27 cellular contexts compared by ENCODE assay signal in the genomic region with DNA sequence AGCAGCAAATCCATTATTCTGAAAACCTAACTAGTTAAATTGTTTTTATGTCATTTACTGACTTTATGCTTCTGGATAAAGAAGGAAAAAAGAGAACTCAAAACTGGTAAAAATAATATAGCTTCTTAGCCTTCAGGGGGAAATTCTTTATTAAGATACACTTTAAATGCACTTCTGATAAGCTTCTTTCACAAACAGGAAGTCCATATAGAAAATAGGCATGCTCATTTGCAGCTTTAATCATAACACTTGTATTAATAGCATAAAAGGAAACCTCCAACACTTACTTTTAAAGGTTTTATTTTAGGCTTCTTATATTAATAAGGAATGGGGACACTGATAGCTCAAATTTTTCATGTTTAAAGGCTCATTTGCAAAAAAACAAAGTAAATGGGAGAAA.
"Had no signal": no experiment of that assay in that cellular context is flagged by ENCODE, and none has a peak within 500 bp of the region (broad histone marks: within the 10 kb centered on the region; RNA-seq: fewer than 3 reads in every experiment).

No MANE protein-coding gene starts in this region.

- H3K9me3 ChIP-seq: testis, thyroid gland, uterus had no signal

- H3K4me3 Mint-ChIP-seq: stimulated activated effector memory CD8-positive, alpha-beta T cell treated with anti-CD3 and anti-CD28 coated beads, Interleukin-12 subunit alpha, Interleukin-12 subunit beta, amount 100 ng/mL, for 72 hours; stimulated activated memory B cell treated with anti-CD40 and anti-IgM and Interleukin-4, amounts not matched to agents 10 μg/mL and 1 μg/mL and 100 μg/mL, for 72 hours; stimulated activated naive B cell treated with anti-CD40 and anti-IgM and Interleukin-4, amounts not matched to agents 10 μg/mL and 1 μg/mL and 100 μg/mL, for 72 hours; stimulated activated naive CD8-positive, alpha-beta T cell treated with anti-CD3 and anti-CD28 coated beads, Interleukin-15, amount 100 ng/mL, for 72 hours; stimulated activated naive CD8-positive, alpha-beta T cell treated with anti-CD3 and anti-CD28 coated beads, Interleukin-15, Interleukin-2, amounts not matched to agents 100 ng/mL and 50 ng/mL, for 24 hours; type B pancreatic cell had no signal

- ATAC-seq: stimulated activated effector memory CD8-positive, alpha-beta T cell treated with anti-CD3 and anti-CD28 coated beads, Interleukin-12 subunit alpha, Interleukin-12 subunit beta, amount 100 ng/mL, for 72 hours; stimulated activated memory B cell treated with anti-CD40 and anti-IgM and Interleukin-4, amounts not matched to agents 10 μg/mL and 1 μg/mL and 100 μg/mL, for 72 hours; stimulated activated naive B cell treated with anti-CD40 and anti-IgM and Interleukin-4, amounts not matched to agents 10 μg/mL and 1 μg/mL and 100 μg/mL, for 72 hours; stimulated activated naive CD8-positive, alpha-beta T cell treated with anti-CD3 and anti-CD28 coated beads, Interleukin-15, amount 100 ng/mL, for 72 hours; stimulated activated naive CD8-positive, alpha-beta T cell treated with anti-CD3 and anti-CD28 coated beads, Interleukin-15, Interleukin-2, amounts not matched to agents 100 U/mL and 50 U/mL, for 24 hours; upper lobe of right lung had no signal

- H3K36me3 ChIP-seq: suprapubic skin, thoracic aorta, thyroid gland, tibial artery, tibial nerve, transverse colon, upper lobe of left lung, upper lobe of right lung, uterus, vagina had no signal

- H3K27me3 Mint-ChIP-seq: stimulated activated memory B cell treated with anti-CD40 and anti-IgM and Interleukin-4, amounts not matched to agents 10 μg/mL and 1 μg/mL and 100 μg/mL, for 72 hours; stimulated activated naive CD8-positive, alpha-beta T cell treated with anti-CD3 and anti-CD28 coated beads, Interleukin-15, amount 100 ng/mL, for 72 hours; type B pancreatic cell had no signal

- DNase-seq: stimulated activated CD4-positive, alpha-beta T cell treated with anti-CD3 and anti-CD28 coated beads, Interleukin-2, amount 100 ng/mL, for 48 hours; stimulated activated CD4-positive, alpha-beta T cell treated with anti-CD3 and anti-CD28 coated beads, Interleukin-4, amount 100 ng/mL, for 1 hour; stimulated activated CD4-positive, alpha-beta T cell treated with anti-CD3 and anti-CD28 coated beads, Interleukin-4, amount 100 ng/mL, for 24 hours; stimulated activated CD4-positive, alpha-beta T cell treated with anti-CD3 and anti-CD28 coated beads, Interleukin-4, amount 100 ng/mL, for 4 hours; stimulated activated CD8-positive, alpha-beta memory T cell treated with anti-CD3 and anti-CD28 coated beads, Interleukin-4, amount 100 ng/mL, for 48 hours; stimulated activated naive B cell treated with anti-CD40 and anti-IgM and Interleukin-4, amounts not matched to agents 10 μg/mL and 1 μg/mL and 100 μg/mL, for 72 hours; stimulated activated naive CD4-positive, alpha-beta T cell; stimulated activated naive CD4-positive, alpha-beta T cell treated with Interleukin-2 at 50 U/mL for 16 hours; stimulated activated naive CD8-positive, alpha-beta T cell treated with anti-CD3 and anti-CD28 coated beads, Interleukin-15, amount 100 ng/mL, for 72 hours; stimulated activated naive CD8-positive, alpha-beta T cell treated with anti-CD3 and anti-CD28 coated beads, Interleukin-15, Interleukin-2, amounts not matched to agents 100 U/mL and 50 U/mL, for 24 hours; substantia nigra; testis; thyroid gland; tibial artery; transverse colon; trophoblast cell; upper lobe of left lung; upper lobe of right lung; uterus had no signal

- H3K27ac Mint-ChIP-seq: stimulated activated effector memory CD8-positive, alpha-beta T cell treated with anti-CD3 and anti-CD28 coated beads, Interleukin-12 subunit alpha, Interleukin-12 subunit beta, amount 100 ng/mL, for 72 hours; stimulated activated memory B cell treated with anti-CD40 and anti-IgM and Interleukin-4, amounts not matched to agents 10 μg/mL and 1 μg/mL and 100 μg/mL, for 72 hours; stimulated activated naive B cell treated with anti-CD40 and anti-IgM and Interleukin-4, amounts not matched to agents 10 μg/mL and 1 μg/mL and 100 μg/mL, for 72 hours; stimulated activated naive CD8-positive, alpha-beta T cell treated with anti-CD3 and anti-CD28 coated beads, Interleukin-15, amount 100 ng/mL, for 72 hours; stimulated activated naive CD8-positive, alpha-beta T cell treated with anti-CD3 and anti-CD28 coated beads, Interleukin-15, Interleukin-2, amounts not matched to agents 100 ng/mL and 50 ng/mL, for 24 hours; type B pancreatic cell had no signal

- H3K27ac ChIP-seq: suprapubic skin, testis, thoracic aorta, thyroid gland, tibial artery, tibial nerve, transverse colon, upper lobe of left lung, upper lobe of right lung, uterus, vagina had no signal

- H3K4me1 Mint-ChIP-seq: stimulated activated effector memory CD8-positive, alpha-beta T cell treated with anti-CD3 and anti-CD28 coated beads, Interleukin-12 subunit alpha, Interleukin-12 subunit beta, amount 100 ng/mL, for 72 hours; stimulated activated memory B cell treated with anti-CD40 and anti-IgM and Interleukin-4, amounts not matched to agents 10 μg/mL and 1 μg/mL and 100 μg/mL, for 72 hours; stimulated activated naive B cell treated with anti-CD40 and anti-IgM and Interleukin-4, amounts not matched to agents 10 μg/mL and 1 μg/mL and 100 μg/mL, for 72 hours; stimulated activated naive CD8-positive, alpha-beta T cell treated with anti-CD3 and anti-CD28 coated beads, Interleukin-15, amount 100 ng/mL, for 72 hours had no signal

- H3K4me3 ChIP-seq: suprapubic skin, testis, thoracic aorta, thyroid gland, tibial artery, tibial nerve, transverse colon, upper lobe of left lung, upper lobe of right lung, uterus, vagina had no signal

- H3K27me3 ChIP-seq: suprapubic skin, testis, thyroid gland, tibial artery, tibial nerve, transverse colon, upper lobe of left lung, upper lobe of right lung, uterus, vagina had no signal

- H3K36me3 Mint-ChIP-seq: stimulated activated effector memory CD8-positive, alpha-beta T cell treated with anti-CD3 and anti-CD28 coated beads, Interleukin-12 subunit alpha, Interleukin-12 subunit beta, amount 100 ng/mL, for 72 hours; stimulated activated memory B cell treated with anti-CD40 and anti-IgM and Interleukin-4, amounts not matched to agents 10 μg/mL and 1 μg/mL and 100 μg/mL, for 72 hours; stimulated activated naive B cell treated with anti-CD40 and anti-IgM and Interleukin-4, amounts not matched to agents 10 μg/mL and 1 μg/mL and 100 μg/mL, for 72 hours; type B pancreatic cell had no signal

- H3K4me1 ChIP-seq: suprapubic skin, testis, thyroid gland, tibial artery, tibial nerve, transverse colon, upper lobe of left lung, upper lobe of right lung, uterus, vagina had no signal
